1 cellular context compared by ENCODE assay signal in genomic region chr11:118401151-118401879, GRCh38.
A peak's percentile ranks its signal among the peaks of the same experiment; 100 is the strongest.
TF ChIP-seq lines count a peak whose summit lies in the region.

A gene with protein sequence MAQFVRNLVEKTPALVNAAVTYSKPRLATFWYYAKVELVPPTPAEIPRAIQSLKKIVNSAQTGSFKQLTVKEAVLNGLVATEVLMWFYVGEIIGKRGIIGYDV (plus strand): TSS chr11:118401606. CDS start chr11:118401666, 60 bp downstream.

TF ChIP-seq in HepG2, 621 proteins besides CTCF, POLR2A, EP300 and RAD21 (continued from another document and continues in another):
- TF ChIP-seq, protein P1, sequence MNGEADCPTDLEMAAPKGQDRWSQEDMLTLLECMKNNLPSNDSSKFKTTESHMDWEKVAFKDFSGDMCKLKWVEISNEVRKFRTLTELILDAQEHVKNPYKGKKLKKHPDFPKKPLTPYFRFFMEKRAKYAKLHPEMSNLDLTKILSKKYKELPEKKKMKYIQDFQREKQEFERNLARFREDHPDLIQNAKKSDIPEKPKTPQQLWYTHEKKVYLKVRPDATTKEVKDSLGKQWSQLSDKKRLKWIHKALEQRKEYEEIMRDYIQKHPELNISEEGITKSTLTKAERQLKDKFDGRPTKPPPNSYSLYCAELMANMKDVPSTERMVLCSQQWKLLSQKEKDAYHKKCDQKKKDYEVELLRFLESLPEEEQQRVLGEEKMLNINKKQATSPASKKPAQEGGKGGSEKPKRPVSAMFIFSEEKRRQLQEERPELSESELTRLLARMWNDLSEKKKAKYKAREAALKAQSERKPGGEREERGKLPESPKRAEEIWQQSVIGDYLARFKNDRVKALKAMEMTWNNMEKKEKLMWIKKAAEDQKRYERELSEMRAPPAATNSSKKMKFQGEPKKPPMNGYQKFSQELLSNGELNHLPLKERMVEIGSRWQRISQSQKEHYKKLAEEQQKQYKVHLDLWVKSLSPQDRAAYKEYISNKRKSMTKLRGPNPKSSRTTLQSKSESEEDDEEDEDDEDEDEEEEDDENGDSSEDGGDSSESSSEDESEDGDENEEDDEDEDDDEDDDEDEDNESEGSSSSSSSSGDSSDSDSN (CRISPR knock-in tag; IDR thresholded peaks at IDR 0.05): 0 out of 2 replicates have a peak, but pooled peaks have one; percentile 33
- TF ChIP-seq PRDM10 (CRISPR knock-in tag; IDR thresholded peaks at IDR 0.05; ENCODE audit: low read depth): peak; percentile 96
- peak; percentile 90 for TF ChIP-seq ZNF883 (CRISPR knock-in tag; IDR thresholded peaks at IDR 0.05; ENCODE audit: not compliant biosample characterization)
- no peak for TF ChIP-seq PAWR (CRISPR knock-in tag; IDR thresholded peaks at IDR 0.05; ENCODE audit: borderline replicate concordance)
- TF ChIP-seq ZNF678 (CRISPR knock-in tag; IDR thresholded peaks at IDR 0.05): 0 out of 2 replicates have a peak, but pooled peaks have one; percentile 13
- TF ChIP-seq ZNF670 (CRISPR knock-in tag; IDR thresholded peaks at IDR 0.05; ENCODE audit: borderline replicate concordance): peak; percentile 75; the same call in 1 of the 2 replicates
- TF ChIP-seq ZSCAN21 (CRISPR knock-in tag; IDR thresholded peaks at IDR 0.05; ENCODE audit: borderline replicate concordance): no peak
- 0 out of 2 replicates have a peak, but pooled peaks have one; percentile 32 for TF ChIP-seq MEIS2 (CRISPR knock-in tag; IDR thresholded peaks at IDR 0.05)
- TF ChIP-seq CBX5 (CRISPR knock-in tag; IDR thresholded peaks at IDR 0.05; ENCODE audit: borderline replicate concordance): no peak
- TF ChIP-seq ZBTB20 (CRISPR knock-in tag; IDR thresholded peaks at IDR 0.05; ENCODE audit: borderline replicate concordance, low read depth): no peak
- TF ChIP-seq MTERF4 (CRISPR knock-in tag; IDR thresholded peaks at IDR 0.05): peak; percentile 35; the same call in 1 of the 2 replicates
- TF ChIP-seq ZNF879 (CRISPR knock-in tag; IDR thresholded peaks at IDR 0.05): no peak
- TF ChIP-seq PREB (CRISPR knock-in tag; IDR thresholded peaks at IDR 0.05): no peak
- no peak for TF ChIP-seq TMF1 (CRISPR knock-in tag; IDR thresholded peaks at IDR 0.05; ENCODE audit: low read depth)
- TF ChIP-seq ELF1 (CRISPR knock-in tag; IDR thresholded peaks at IDR 0.05): peak; percentile 66
- no peak for TF ChIP-seq ZNF644 (CRISPR knock-in tag; IDR thresholded peaks at IDR 0.05; ENCODE audit: low read depth)
- no peak for TF ChIP-seq SCMH1 (CRISPR knock-in tag; IDR thresholded peaks at IDR 0.05; ENCODE audit: borderline replicate concordance)
- no peak for TF ChIP-seq ZBTB1 (CRISPR knock-in tag; IDR thresholded peaks at IDR 0.05; ENCODE audit: borderline replicate concordance)
- no peak; the same call in 1 of the 2 replicates for TF ChIP-seq HIC2 (CRISPR knock-in tag; IDR thresholded peaks at IDR 0.05; ENCODE audit: low read depth)
- no peak for TF ChIP-seq ZXDC (CRISPR knock-in tag; IDR thresholded peaks at IDR 0.05)
- TF ChIP-seq ZNF263 (CRISPR knock-in tag; IDR thresholded peaks at IDR 0.05): no peak
- 0 out of 2 replicates have a peak, but pooled peaks have one; percentile 15 for TF ChIP-seq FOXJ3 (CRISPR knock-in tag; IDR thresholded peaks at IDR 0.05; ENCODE audit: borderline replicate concordance)
- peak; percentile 80 for TF ChIP-seq THAP11 (CRISPR knock-in tag; IDR thresholded peaks at IDR 0.05)
- no peak for TF ChIP-seq SNAPC2 (CRISPR knock-in tag; IDR thresholded peaks at IDR 0.05)
- TF ChIP-seq ZSCAN29 (CRISPR knock-in tag; conservative IDR thresholded peaks at IDR 0.05): 0 out of 2 replicates have a peak, but pooled peaks have one; percentile 16
- peak; percentile 47 for TF ChIP-seq ELF3 (CRISPR knock-in tag; IDR thresholded peaks at IDR 0.05)
- no peak for TF ChIP-seq SALL2 (CRISPR knock-in tag; IDR thresholded peaks at IDR 0.05)
- no peak for TF ChIP-seq IRX3 (CRISPR knock-in tag; IDR thresholded peaks at IDR 0.05; ENCODE audit: borderline replicate concordance, low read depth)
- TF ChIP-seq NFRKB (IDR thresholded peaks at IDR 0.05): no peak
- TF ChIP-seq ZFX (CRISPR knock-in tag; IDR thresholded peaks at IDR 0.05; ENCODE audit: low read depth): peak; percentile 96
- peak; percentile 65; the same call in 1 of the 2 replicates for TF ChIP-seq CAMTA2 (CRISPR knock-in tag; IDR thresholded peaks at IDR 0.05; ENCODE audit: borderline replicate concordance)
- TF ChIP-seq PRMT3 (CRISPR knock-in tag; IDR thresholded peaks at IDR 0.05; ENCODE audit: borderline replicate concordance, low read depth): no peak
- TF ChIP-seq, protein P2, sequence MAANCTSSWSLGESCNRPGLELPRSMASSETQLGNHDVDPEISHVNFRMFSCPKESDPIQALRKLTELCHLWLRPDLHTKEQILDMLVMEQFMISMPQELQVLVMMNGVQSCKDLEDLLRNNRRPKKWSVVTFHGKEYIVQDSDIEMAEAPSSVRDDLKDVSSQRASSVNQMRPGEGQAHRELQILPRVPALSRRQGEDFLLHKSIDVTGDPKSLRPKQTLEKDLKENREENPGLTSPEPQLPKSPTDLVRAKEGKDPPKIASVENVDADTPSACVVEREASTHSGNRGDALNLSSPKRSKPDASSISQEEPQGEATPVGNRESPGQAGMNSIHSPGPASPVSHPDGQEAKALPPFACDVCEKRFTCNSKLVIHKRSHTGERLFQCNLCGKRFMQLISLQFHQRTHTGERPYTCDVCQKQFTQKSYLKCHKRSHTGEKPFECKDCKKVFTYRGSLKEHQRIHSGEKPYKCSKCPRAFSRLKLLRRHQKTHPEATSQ (CRISPR knock-in tag; IDR thresholded peaks at IDR 0.05; ENCODE audit: borderline replicate concordance): no peak
- TF ChIP-seq ESRRA (CRISPR knock-in tag; IDR thresholded peaks at IDR 0.05; ENCODE audit: low read depth): no peak
- 0 out of 2 replicates have a peak, but pooled peaks have one; percentile 43 for TF ChIP-seq CBFB (CRISPR knock-in tag; IDR thresholded peaks at IDR 0.05)
- no peak for TF ChIP-seq NR2F1 (CRISPR knock-in tag; IDR thresholded peaks at IDR 0.05)
- TF ChIP-seq MED1 (CRISPR knock-in tag; IDR thresholded peaks at IDR 0.05): no peak
- no peak for TF ChIP-seq ZNF773 (CRISPR knock-in tag; IDR thresholded peaks at IDR 0.05; ENCODE audit: borderline replicate concordance)
- TF ChIP-seq PRPF4 (IDR thresholded peaks at IDR 0.05; ENCODE audit: low read depth, low read length, poor library complexity, severe bottlenecking): no peak
- no peak for TF ChIP-seq ZBTB39 (CRISPR knock-in tag; IDR thresholded peaks at IDR 0.05)
- TF ChIP-seq ZBTB7B (CRISPR knock-in tag; IDR thresholded peaks at IDR 0.05): no peak
- no peak for TF ChIP-seq ZKSCAN5 (CRISPR knock-in tag; IDR thresholded peaks at IDR 0.05)
- no peak for TF ChIP-seq ZNF121 (CRISPR knock-in tag; IDR thresholded peaks at IDR 0.05)
- TF ChIP-seq ELK4 (CRISPR knock-in tag; IDR thresholded peaks at IDR 0.05; ENCODE audit: borderline replicate concordance): no peak
- no peak for TF ChIP-seq ZNF143 (CRISPR knock-in tag; IDR thresholded peaks at IDR 0.05)
- TF ChIP-seq ZNF839 (CRISPR knock-in tag; IDR thresholded peaks at IDR 0.05; ENCODE audit: borderline replicate concordance): 0 out of 2 replicates have a peak, but pooled peaks have one; percentile 84
- no peak for TF ChIP-seq TAF15 (IDR thresholded peaks at IDR 0.05; ENCODE audit: low read depth, low read length, poor library complexity, severe bottlenecking)
- no peak for TF ChIP-seq SNRNP70 (IDR thresholded peaks at IDR 0.05; ENCODE audit: low read depth, low read length)
- TF ChIP-seq YY1 (IDR thresholded peaks at IDR 0.05; ENCODE audit: insufficient read depth, insufficient replicate concordance, low read depth, low read length): no peak
- TF ChIP-seq ZNF230 (CRISPR knock-in tag; IDR thresholded peaks at IDR 0.05): peak; percentile 56; the same call in 1 of the 2 replicates
